ENCODE assay signal across 15 cellular contexts in genomic region chr19:7734220-7735203, GRCh38. TPM values are rescaled to one million over a fixed set of nuclear protein-coding genes. Genes with fewer than 3 reads are reported as not detected.
DNase-seq lines count a peak whose midpoint lies in the region; ATAC-seq, FAIRE-seq and TF ChIP-seq lines count a peak whose summit lies in the region.
"Had no signal": no experiment of that assay in that cellular context is flagged by ENCODE, and none has a peak within 500 bp of the region (broad histone marks: within the 10 kb centered on the region; RNA-seq: fewer than 3 reads in every experiment).

No MANE protein-coding gene starts in this region.

- H3K9me3 ChIP-seq in A549 (no peaks in the 10 kb centered on the region), kidney (ENCODE audit: control insufficient read depth in 1 of 2, low read length in 2 of 2) (no peaks in the 10 kb centered on the region)

- H3K4me3 ChIP-seq in A549 (no peak overlapping the region), HL-60 (replicated peaks; ENCODE audit: insufficient read depth, low read length) (no peak overlapping the region), kidney (ENCODE audit: low read length in 2 of 2) (no peak overlapping the region), mesendoderm (ENCODE audit: low read length) (no peak overlapping the region)

- H2AK5ac ChIP-seq in mesendoderm (ENCODE audit: low read length), result no peak overlapping the region

- ATAC-seq in A549, result no peak
- no peak for ATAC-seq in GM21367 (IDR thresholded peaks at IDR 0.05; ENCODE audit: unreplicated experiment)
- no peak for ATAC-seq in HG03097 (IDR thresholded peaks at IDR 0.05; ENCODE audit: low FRiP score, unreplicated experiment)
- ATAC-seq in GM19035 (IDR thresholded peaks at IDR 0.05; ENCODE audit: unreplicated experiment), result no peak

- H3K4ac ChIP-seq in mesendoderm (ENCODE audit: low read depth, low read length), result no peak overlapping the region

- no peak overlapping the region for H3K18ac ChIP-seq in mesendoderm (ENCODE audit: low read length)

- H3K4me2 ChIP-seq in A549, result 0 out of 3 replicates have a peak overlapping the region, but pooled peaks have one; percentile 5
- H3K4me2 ChIP-seq in mesendoderm (ENCODE audit: low read length), result no peak overlapping the region

- no peak overlapping the region for H3K23ac ChIP-seq in mesendoderm (ENCODE audit: low read length)

- WGBS in A549 (ENCODE audit: missing lambda C conversion rate), result 26% methylated on average over 11 of the region's 12 CpGs
- WGBS in mesendoderm (ENCODE audit: extremely low coverage, insufficient coverage, low lambda C conversion rate), result no CpG with 5 or more reads among the region's 12 CpGs

- no peak overlapping the region for H3K9ac ChIP-seq in kidney (ENCODE audit: low read length in 2 of 2)
- H3K9ac ChIP-seq in mesendoderm (ENCODE audit: low read length), result no peak overlapping the region

- DNase-seq in A549 (ENCODE audit: low read depth in 1 of 2, low spot score in 1 of 2) (no peak), HL-60 (ENCODE audit: low read depth in 1 of 2, low spot score in 1 of 2) (peak; percentile 70 to 89), SKM-1 treated with dmso at 0.1 percent for 144 hours (lab: John Stamatoyannopoulos, UW; ENCODE audit: unreplicated experiment) (peak; percentile 83), kidney (peak; percentile 28), mesendoderm (no peak)
- DNase-seq: activated CD8-positive, alpha-beta memory T cell treated with anti-CD3 and anti-CD28 coated beads, Interleukin-2, amount 50 U/mL, for 4 hours; DMS79; NCI-H146; NCI-H526 had no signal

- no peak overlapping the region for H2BK15ac ChIP-seq in mesendoderm (replicated peaks; ENCODE audit: low read depth)

- no peaks in the 10 kb centered on the region for H3K79me2 ChIP-seq in mesendoderm (ENCODE audit: control insufficient read depth, insufficient read depth, low read length)

- H3K4me1 ChIP-seq in A549 (no peaks in the 10 kb centered on the region), kidney (ENCODE audit: control insufficient read depth in 1 of 2, insufficient read depth in 1 of 2, low read depth in 1 of 2, low read length in 2 of 2) (no peaks in the 10 kb centered on the region), mesendoderm (ENCODE audit: control insufficient read depth, low read depth, low read length) (no peaks in the 10 kb centered on the region)

- no peak for TF ChIP-seq POLR2A in A549 (IDR thresholded peaks at IDR 0.05; ENCODE audit: low read length)

- H3K27ac ChIP-seq in A549, result no peak overlapping the region
- H3K27ac ChIP-seq in HL-60 (replicated peaks), result peak overlapping the region; percentile 30; the same call in 1 of the 2 replicates
- H3K27ac ChIP-seq in kidney (ENCODE audit: low read depth in 2 of 2, low read length in 2 of 2), result no peak overlapping the region
- no peak overlapping the region for H3K27ac ChIP-seq in mesendoderm (ENCODE audit: low read depth, low read length)

- no peak overlapping the region for H4K5ac ChIP-seq in mesendoderm (ENCODE audit: low read length)

- intact Hi-C loops in kidney (cut with DNase I), result no loop called here

- no peaks in the 10 kb centered on the region for H3K36me3 ChIP-seq in kidney (ENCODE audit: control insufficient read depth in 1 of 2, insufficient read depth in 2 of 2, low read length in 2 of 2)
- no peaks in the 10 kb centered on the region for H3K36me3 ChIP-seq in mesendoderm (ENCODE audit: control insufficient read depth, insufficient read depth, low read length)

- POLR2A ChIA-PET in A549 (lab: Yijun Ruan, JAX), result no interaction called here

- TF ChIP-seq CTCF in A549 (IDR thresholded peaks at IDR 0.05) (no peak), HL-60 (IDR thresholded peaks at IDR 0.05; ENCODE audit: insufficient read depth, low read length) (no peak), kidney (IDR thresholded peaks at IDR 0.05; ENCODE audit: borderline replicate concordance, extremely low read depth, insufficient read depth) (no peak)

- no peak overlapping the region for H2BK5ac ChIP-seq in mesendoderm (ENCODE audit: low read length)

- FAIRE-seq in A549 (lab: Jason Lieb, UNC), result no peak
- no peak for FAIRE-seq in kidney (lab: Jason Lieb, UNC)

- no peak overlapping the region for H4K8ac ChIP-seq in mesendoderm (ENCODE audit: low read depth, low read length)

- CTCF ChIA-PET in A549 (lab: Yijun Ruan, JAX), result interaction anchor here (0.9 to 1.7 kb wide), 3 partner anchors 12 to 64 kb away, joined by 3 to 4 read pairs (median 3); partner anchors contain the start of gene TRAPPC5

- no peaks in the 10 kb centered on the region for H3K79me1 ChIP-seq in mesendoderm (ENCODE audit: low read length)

- no peak for TF ChIP-seq EP300 in A549 (IDR thresholded peaks at IDR 0.05)

- peaks cover 3% of the 10 kb centered on the region for H3K27me3 ChIP-seq in HL-60 (ENCODE audit: insufficient read depth, poor library complexity, severe bottlenecking)
- peaks cover 16% of the 10 kb centered on the region for H3K27me3 ChIP-seq in mesendoderm (ENCODE audit: insufficient read depth, low read length, poor library complexity)

- H3K56ac ChIP-seq in mesendoderm (ENCODE audit: low read length), result no peak overlapping the region

- no peak overlapping the region for H2BK120ac ChIP-seq in mesendoderm (ENCODE audit: low read depth, low read length)

- no peak for TF ChIP-seq RAD21 in A549 (conservative IDR thresholded peaks at IDR 0.05 in 1 of 2, IDR thresholded peaks at IDR 0.05 in 1 of 2)

TF ChIP-seq in A549, 52 proteins besides CTCF, POLR2A, EP300 and RAD21 (continues in another document):
- TF ChIP-seq EHMT2 (IDR thresholded peaks at IDR 0.05; ENCODE audit: low read depth) (no peak), FOSL2 (IDR thresholded peaks at IDR 0.05) (no peak), FOSL2 (CRISPR knock-in tag; IDR thresholded peaks at IDR 0.05) (no peak), HOXB13 (CRISPR knock-in tag; IDR thresholded peaks at IDR 0.05; ENCODE audit: low read depth) (no peak), RCOR1 (IDR thresholded peaks at IDR 0.05; ENCODE audit: low read depth, low read length) (no peak), HOXB5 (CRISPR knock-in tag; IDR thresholded peaks at IDR 0.05) (no peak), ZNF302 (CRISPR knock-in tag; IDR thresholded peaks at IDR 0.05) (no peak), ZSCAN20 (CRISPR knock-in tag; IDR thresholded peaks at IDR 0.05) (no peak)
- TF ChIP-seq, protein P1, sequence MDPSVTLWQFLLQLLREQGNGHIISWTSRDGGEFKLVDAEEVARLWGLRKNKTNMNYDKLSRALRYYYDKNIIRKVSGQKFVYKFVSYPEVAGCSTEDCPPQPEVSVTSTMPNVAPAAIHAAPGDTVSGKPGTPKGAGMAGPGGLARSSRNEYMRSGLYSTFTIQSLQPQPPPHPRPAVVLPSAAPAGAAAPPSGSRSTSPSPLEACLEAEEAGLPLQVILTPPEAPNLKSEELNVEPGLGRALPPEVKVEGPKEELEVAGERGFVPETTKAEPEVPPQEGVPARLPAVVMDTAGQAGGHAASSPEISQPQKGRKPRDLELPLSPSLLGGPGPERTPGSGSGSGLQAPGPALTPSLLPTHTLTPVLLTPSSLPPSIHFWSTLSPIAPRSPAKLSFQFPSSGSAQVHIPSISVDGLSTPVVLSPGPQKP (IDR thresholded peaks at IDR 0.05; ENCODE audit: low read depth, low read length), result no peak

RNA-seq across cellular contexts. Expression of gene CLEC4G, which starts 2.6 kb away (rescaled TPM):
- polyA plus RNA-seq in A549 (2011; rRNA removed), result not detected in 2 replicates
- not detected in 2 replicates for polyA plus RNA-seq in A549 (2012; cell fraction: cytosol; rRNA removed)
- polyA plus RNA-seq in A549 (2012; cell fraction: nucleus; rRNA removed), result not detected in 2 replicates
- not detected in 3 replicates for polyA plus RNA-seq in A549 (2017; fragmentation: RNase III; extraction: RNeasy Plus Mini Kit Qiagen cat#74134 plus additional on column Dnase treatment)
- polyA minus RNA-seq in A549 (2011; rRNA and poly(A)+ RNA removed), result not detected in 2 replicates
- 0.72 TPM for total RNA-seq in kidney
- 1.1 TPM for polyA plus RNA-seq in kidney (ENCODE audit: insufficient read depth, low read depth, low replicate concordance)
- polyA plus RNA-seq in mesendoderm (2013, experiment 1 of 2), result 0.03 TPM
- polyA plus RNA-seq in mesendoderm (2013, experiment 2 of 2), result 0.07 TPM
- total RNA-seq: SK-MEL-5 had no signal
- polyA plus RNA-seq: AG04450 had no signal

RNA-seq across cellular contexts. Expression of gene CD209, which starts 12.8 kb away (rescaled TPM):
- polyA plus RNA-seq in A549 (2011; rRNA removed) (not detected in 2 replicates), A549 (2017; fragmentation: RNase III; extraction: RNeasy Plus Mini Kit Qiagen cat#74134 plus additional on column Dnase treatment) (not detected in 3 replicates), kidney (ENCODE audit: insufficient read depth, low read depth, low replicate concordance) (1.2 TPM)
- not detected in 2 replicates for polyA plus RNA-seq in A549 (2012; cell fraction: cytosol; rRNA removed)
- not detected in 2 replicates for polyA plus RNA-seq in A549 (2012; cell fraction: nucleus; rRNA removed)
- not detected in 2 replicates for polyA minus RNA-seq in A549 (2011; rRNA and poly(A)+ RNA removed)
- 11.7 TPM for total RNA-seq in kidney
- 0.07 TPM for polyA plus RNA-seq in mesendoderm (2013, experiment 1 of 2)
- 0.06 TPM for polyA plus RNA-seq in mesendoderm (2013, experiment 2 of 2)
- total RNA-seq: SK-MEL-5 had no signal
- polyA plus RNA-seq: AG04450 had no signal

RNA-seq across cellular contexts. Expression of gene CLEC4M, which starts 28.5 kb away (rescaled TPM):
- polyA plus RNA-seq in A549 (2011; rRNA removed) (not detected in 2 replicates), A549 (2017; fragmentation: RNase III; extraction: RNeasy Plus Mini Kit Qiagen cat#74134 plus additional on column Dnase treatment) (not detected in 3 replicates), kidney (ENCODE audit: insufficient read depth, low read depth, low replicate concordance) (not detected)
- not detected in 2 replicates for polyA plus RNA-seq in A549 (2012; cell fraction: cytosol; rRNA removed)
- not detected in 2 replicates for polyA plus RNA-seq in A549 (2012; cell fraction: nucleus; rRNA removed)
- polyA minus RNA-seq in A549 (2011; rRNA and poly(A)+ RNA removed), result not detected in 2 replicates
- 0.54 TPM for total RNA-seq in kidney
- polyA plus RNA-seq in mesendoderm (2013, experiment 1 of 2), result not detected
- not detected for polyA plus RNA-seq in mesendoderm (2013, experiment 2 of 2)
- total RNA-seq: cerebellum, SK-MEL-5 had no signal
- polyA plus RNA-seq: AG04450 had no signal

RNA-seq across cellular contexts. Expression of gene FCER2, which starts 32.6 kb away (rescaled TPM):
- not detected in 2 replicates for polyA plus RNA-seq in A549 (2011; rRNA removed)
- not detected in 2 replicates for polyA plus RNA-seq in A549 (2012; cell fraction: cytosol; rRNA removed)
- polyA plus RNA-seq in A549 (2012; cell fraction: nucleus; rRNA removed), result not detected in 2 replicates
- not detected in 3 replicates for polyA plus RNA-seq in A549 (2017; fragmentation: RNase III; extraction: RNeasy Plus Mini Kit Qiagen cat#74134 plus additional on column Dnase treatment)
- not detected in 2 replicates for polyA minus RNA-seq in A549 (2011; rRNA and poly(A)+ RNA removed)
- total RNA-seq in kidney, result 1.0 TPM
- not detected for polyA plus RNA-seq in kidney (ENCODE audit: insufficient read depth, low read depth, low replicate concordance)
- polyA plus RNA-seq in mesendoderm (2013, experiment 1 of 2), result 0.04 TPM
- not detected for polyA plus RNA-seq in mesendoderm (2013, experiment 2 of 2)
- total RNA-seq: SK-MEL-5 had no signal
- polyA plus RNA-seq: AG04450 had no signal

RNA-seq across cellular contexts. Expression of gene TRAPPC5, which starts 53.9 kb away (rescaled TPM):
- polyA plus RNA-seq in A549 (2011; rRNA removed) (23.8 and 31.6 TPM in 2 replicates), A549 (2017; fragmentation: RNase III; extraction: RNeasy Plus Mini Kit Qiagen cat#74134 plus additional on column Dnase treatment) (50.9 to 60.8 TPM (median 59.8 TPM) in 3 replicates), kidney (ENCODE audit: insufficient read depth, low read depth, low replicate concordance) (222 TPM)
- 85.4 and 117 TPM in 2 replicates for polyA plus RNA-seq in A549 (2012; cell fraction: cytosol; rRNA removed)
- 33.9 and 87.2 TPM in 2 replicates for polyA plus RNA-seq in A549 (2012; cell fraction: nucleus; rRNA removed)
- 11.0 and 14.7 TPM in 2 replicates for polyA minus RNA-seq in A549 (2011; rRNA and poly(A)+ RNA removed)
- 82.6 TPM for total RNA-seq in kidney
- 49.3 TPM for polyA plus RNA-seq in mesendoderm (2013, experiment 1 of 2)
- 53.5 TPM for polyA plus RNA-seq in mesendoderm (2013, experiment 2 of 2)

Comparison
In these comparisons a context has a peak if more than half of its experiments do, and no peak if none do; other contexts are left out.
1. DNase-seq: peak in HL-60 (2 of 2), SKM-1 treated with dmso at 0.1 percent for 144 hours (single experiment) and kidney (single experiment); none in A549 (0 of 2) and mesendoderm (single experiment).